Comparison of ENCODE assay signal across 8 cellular contexts in the genomic region with DNA sequence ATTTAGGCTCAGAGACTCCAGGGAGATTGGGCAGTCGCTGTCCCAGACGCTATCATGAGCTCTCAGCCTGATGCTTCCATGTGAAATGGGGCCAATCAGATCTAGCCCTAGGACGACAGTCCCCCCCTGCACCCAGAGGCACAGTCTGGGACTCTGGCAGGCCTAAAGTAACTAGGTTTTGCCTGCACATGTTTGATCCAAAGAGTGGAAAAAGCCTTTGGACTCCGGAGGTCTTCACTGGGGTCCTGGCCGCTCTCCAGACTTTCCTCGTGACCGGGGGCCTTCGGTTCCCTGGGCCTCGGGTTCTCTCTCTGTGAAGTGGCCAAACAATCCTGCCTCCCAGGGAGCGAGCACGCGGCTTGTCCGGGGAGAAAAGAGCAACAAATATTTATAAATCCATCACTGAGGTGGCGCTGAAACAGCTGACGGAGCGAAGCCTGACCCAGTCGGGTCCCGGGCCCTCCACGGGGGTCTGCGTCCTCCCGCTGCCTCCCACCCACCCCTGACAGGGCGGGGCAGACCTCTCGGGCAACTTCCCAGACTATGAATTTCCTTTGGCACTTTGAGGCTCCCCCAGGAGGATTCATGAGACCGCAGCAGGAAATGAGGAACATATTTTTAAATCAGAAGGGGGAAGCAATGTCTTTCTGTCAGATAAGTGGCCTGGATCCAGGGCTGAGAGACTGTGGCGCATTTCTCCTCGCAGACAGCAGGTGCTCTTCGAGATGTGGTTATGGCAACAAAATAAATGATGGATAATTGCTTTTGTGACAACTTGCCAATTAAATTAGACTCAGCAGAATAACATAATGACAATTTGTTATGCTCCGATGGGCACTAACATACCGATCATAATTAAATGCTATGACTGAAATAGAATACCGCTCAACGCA. TPM values are rescaled to one million over a fixed set of nuclear protein-coding genes. Genes with fewer than 3 reads are reported as not detected.
A peak's percentile ranks its signal among the peaks of the same experiment; 100 is the strongest.
DNase-seq lines count a peak whose midpoint lies in the region; ATAC-seq lines count a peak whose summit lies in the region.

No MANE protein-coding gene starts in this region.

- ATAC-seq in HG02938 (IDR thresholded peaks at IDR 0.05; ENCODE audit: unreplicated experiment) (no peak), GM18861 (IDR thresholded peaks at IDR 0.05; ENCODE audit: unreplicated experiment) (no peak)

- H3K27ac Mint-ChIP-seq in activated T-cell treated with anti-CD3 and anti-CD28 coated beads, Interleukin-2, amount 50 U/mL, for 24 hours, result no peak overlapping the region

- H3K9me3 Mint-ChIP-seq in activated T-cell treated with anti-CD3 and anti-CD28 coated beads, Interleukin-2, amount 50 U/mL, for 24 hours, result no peaks in the 10 kb centered on the region

- DNase-seq in NCI-H510A treated with DMSO at 0.1 percent for 48 hours (lab: John Stamatoyannopoulos, UW), result peak; percentile 52
- DNase-seq in NCI-H510A (lab: John Stamatoyannopoulos, UW), result no peak
- peak; percentile 63 for DNase-seq in RPMI7951 (ENCODE audit: low read depth)
- peak; percentile 22 for DNase-seq in germinal center (ENCODE audit: low spot score)
- DNase-seq in renal cortical epithelial cell (ENCODE audit: low read depth), result peak; percentile 30
- no peak for DNase-seq in activated T-cell treated with anti-CD3 and anti-CD28 coated beads, Interleukin-2, amount 50 U/mL, for 24 hours

- H3K4me1 Mint-ChIP-seq in activated T-cell treated with anti-CD3 and anti-CD28 coated beads, Interleukin-2, amount 50 U/mL, for 24 hours (ENCODE audit: low read depth), result peaks cover 8% of the 10 kb centered on the region

- H3K27me3 Mint-ChIP-seq in activated T-cell treated with anti-CD3 and anti-CD28 coated beads, Interleukin-2, amount 50 U/mL, for 24 hours, result peaks cover 59% of the 10 kb centered on the region

- no peak overlapping the region for H3K4me3 Mint-ChIP-seq in activated T-cell treated with anti-CD3 and anti-CD28 coated beads, Interleukin-2, amount 50 U/mL, for 24 hours

- no peaks in the 10 kb centered on the region for H3K36me3 Mint-ChIP-seq in activated T-cell treated with anti-CD3 and anti-CD28 coated beads, Interleukin-2, amount 50 U/mL, for 24 hours (ENCODE audit: low read depth)

RNA-seq across cellular contexts. Expression of gene MRPS23, which starts 38.9 kb away (rescaled TPM):
- total RNA-seq in RPMI7951 (2014; rRNA removed; shearing (Covaris generic)), result 16.3 and 36.6 TPM in 2 replicates
- total RNA-seq in renal cortical epithelial cell, result 20.2 and 58.9 TPM in 2 replicates

Comparison
In these comparisons a context has a peak if more than half of its experiments do, and no peak if none do; other contexts are left out.
1. DNase-seq: peak in NCI-H510A treated with DMSO at 0.1 percent for 48 hours (single experiment), RPMI7951 (single experiment), germinal center (single experiment) and renal cortical epithelial cell (single experiment); none in NCI-H510A (single experiment) and activated T-cell treated with anti-CD3 and anti-CD28 coated beads, Interleukin-2, amount 50 U/mL, for 24 hours (single experiment).